24 cellular contexts compared by ENCODE assay signal in genomic region chrX:138708268-138708667, GRCh38. TPM values are rescaled to one million over a fixed set of nuclear protein-coding genes. Genes with fewer than 3 reads are reported as not detected.
"Had no signal": no experiment of that assay in that cellular context is flagged by ENCODE, and none has a peak within 500 bp of the region (broad histone marks: within the 10 kb centered on the region; RNA-seq: fewer than 3 reads in every experiment).

No MANE protein-coding gene starts in this region.

- ATAC-seq: effector memory CD8-positive, alpha-beta T cell; gastroesophageal sphincter; left colon; left ventricle myocardium superior; naive thymus-derived CD4-positive, alpha-beta T cell; psoas muscle; right lobe of liver; stimulated activated memory B cell treated with anti-CD40 and anti-IgM and Interleukin-4, amounts not matched to agents 10 μg/mL and 1 μg/mL and 100 μg/mL, for 72 hours; upper lobe of right lung had no signal

- H3K4me1 Mint-ChIP-seq: naive thymus-derived CD4-positive, alpha-beta T cell; stimulated activated memory B cell treated with anti-CD40 and anti-IgM and Interleukin-4, amounts not matched to agents 10 μg/mL and 1 μg/mL and 100 μg/mL, for 72 hours had no signal

- H3K9me3 Mint-ChIP-seq: dendritic cell treated with granulocyte-macrophage colony-stimulating factor and Interleukin-4, amounts not matched to agents 40 ng/mL and 50 ng/mL, for 4 days; effector memory CD8-positive, alpha-beta T cell; naive thymus-derived CD4-positive, alpha-beta T cell; neural progenitor cell; stimulated activated memory B cell treated with anti-CD40 and anti-IgM and Interleukin-4, amounts not matched to agents 10 μg/mL and 1 μg/mL and 100 μg/mL, for 72 hours; stimulated activated naive CD8-positive, alpha-beta T cell treated with anti-CD3 and anti-CD28 coated beads, Interleukin-15, Interleukin-2, amounts not matched to agents 100 ng/mL and 50 ng/mL, for 24 hours had no signal

- H3K4me3 ChIP-seq: esophagus squamous epithelium, gastroesophageal sphincter, psoas muscle, right lobe of liver, upper lobe of right lung, vagina had no signal

- H3K9ac ChIP-seq: neural progenitor cell had no signal

- H3K9me3 ChIP-seq: esophagus squamous epithelium, gastroesophageal sphincter, psoas muscle, right lobe of liver, spleen, tibial artery, upper lobe of right lung, vagina had no signal

- H3K27ac Mint-ChIP-seq: dendritic cell treated with granulocyte-macrophage colony-stimulating factor and Interleukin-4, amounts not matched to agents 40 ng/mL and 50 ng/mL, for 4 days; effector memory CD8-positive, alpha-beta T cell; naive thymus-derived CD4-positive, alpha-beta T cell; neural progenitor cell; stimulated activated memory B cell treated with anti-CD40 and anti-IgM and Interleukin-4, amounts not matched to agents 10 μg/mL and 1 μg/mL and 100 μg/mL, for 72 hours; stimulated activated naive CD8-positive, alpha-beta T cell treated with anti-CD3 and anti-CD28 coated beads, Interleukin-15, Interleukin-2, amounts not matched to agents 100 ng/mL and 50 ng/mL, for 24 hours had no signal

- H3K36me3 ChIP-seq: esophagus squamous epithelium, gastroesophageal sphincter, neural progenitor cell, right lobe of liver, spleen, tibial artery, upper lobe of right lung, vagina had no signal

- H3K27me3 ChIP-seq: gastroesophageal sphincter, tibial artery, upper lobe of right lung, vagina had no signal

- H3K4me3 Mint-ChIP-seq: dendritic cell treated with granulocyte-macrophage colony-stimulating factor and Interleukin-4, amounts not matched to agents 40 ng/mL and 50 ng/mL, for 4 days; effector memory CD8-positive, alpha-beta T cell; naive thymus-derived CD4-positive, alpha-beta T cell; neural progenitor cell; stimulated activated memory B cell treated with anti-CD40 and anti-IgM and Interleukin-4, amounts not matched to agents 10 μg/mL and 1 μg/mL and 100 μg/mL, for 72 hours; stimulated activated naive CD8-positive, alpha-beta T cell treated with anti-CD3 and anti-CD28 coated beads, Interleukin-15, Interleukin-2, amounts not matched to agents 100 ng/mL and 50 ng/mL, for 24 hours had no signal

- H3K36me3 Mint-ChIP-seq: naive thymus-derived CD4-positive, alpha-beta T cell; stimulated activated memory B cell treated with anti-CD40 and anti-IgM and Interleukin-4, amounts not matched to agents 10 μg/mL and 1 μg/mL and 100 μg/mL, for 72 hours had no signal

- H3K27ac ChIP-seq: esophagus squamous epithelium, gastroesophageal sphincter, neural progenitor cell, psoas muscle, right lobe of liver, spleen, tibial artery, upper lobe of right lung, vagina had no signal

- DNase-seq: effector memory CD8-positive, alpha-beta T cell; esophagus squamous epithelium; foreskin fibroblast; glutamatergic neuron; left colon; left ventricle myocardium superior; mesendoderm; naive thymus-derived CD4-positive, alpha-beta T cell; occipital lobe; psoas muscle; retina; right lobe of liver; spleen; stimulated activated CD4-positive, alpha-beta T cell treated with anti-CD3 and anti-CD28 coated beads, Interleukin-15, amount 100 ng/mL, for 24 hours; stimulated activated CD4-positive, alpha-beta T cell treated with anti-CD3 and anti-CD28 coated beads, Interleukin-1b, Interleukin-23, amount 100 ng/mL, for 48 hours; stimulated activated CD4-positive, alpha-beta T cell treated with anti-CD3 and anti-CD28 coated beads, Interleukin-4, amount 100 ng/mL, for 24 hours; tibial artery; upper lobe of right lung had no signal

- H3K4me1 ChIP-seq: psoas muscle, right lobe of liver, upper lobe of right lung, vagina had no signal

RNA-seq across cellular contexts. Expression of gene FGF13, which starts 3.2 kb away (rescaled TPM):
- total RNA-seq: naive thymus-derived CD4-positive, alpha-beta T cell had no signal
- polyA plus RNA-seq: naive thymus-derived CD4-positive, alpha-beta T cell had no signal
